Comparison of ENCODE assay signal across 8 cellular contexts in the genomic region with DNA sequence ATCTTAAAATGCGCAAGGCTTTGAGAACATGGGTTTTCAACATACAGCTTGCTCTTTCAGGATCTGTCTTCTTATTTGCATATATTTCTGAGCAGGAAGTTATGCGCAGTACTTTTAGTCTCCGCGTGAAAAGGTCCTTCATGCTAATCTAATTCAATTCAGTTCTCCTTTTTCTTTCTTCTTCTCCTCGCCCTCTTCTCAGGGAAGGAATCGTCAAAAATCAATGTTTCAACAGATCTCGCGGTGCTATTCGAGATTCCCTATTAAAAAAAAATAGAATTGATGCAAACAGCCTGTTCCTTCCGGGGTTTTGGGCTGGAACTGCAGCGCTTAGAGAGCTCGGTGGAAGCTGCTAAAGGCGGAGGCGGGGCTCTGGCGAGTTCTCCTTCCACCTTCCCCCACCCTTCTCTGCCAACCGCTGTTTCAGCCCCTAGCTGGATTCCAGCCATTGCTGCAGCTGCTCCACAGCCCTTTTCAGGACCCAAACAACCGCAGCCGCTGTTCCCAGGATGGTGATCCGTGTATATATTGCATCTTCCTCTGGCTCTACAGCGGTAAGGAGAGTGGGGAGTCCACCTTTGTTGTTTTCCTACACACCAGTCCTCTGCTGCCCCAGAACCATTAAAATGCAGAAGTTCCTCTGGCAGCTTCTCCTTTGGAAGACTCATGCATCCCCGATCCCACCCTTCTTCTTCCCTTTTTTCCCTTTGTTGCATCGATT. TPM values are rescaled to one million over a fixed set of nuclear protein-coding genes. Genes with fewer than 3 reads are reported as not detected.
DNase-seq lines count a peak whose midpoint lies in the region; ATAC-seq, FAIRE-seq and TF ChIP-seq lines count a peak whose summit lies in the region.

A gene with protein sequence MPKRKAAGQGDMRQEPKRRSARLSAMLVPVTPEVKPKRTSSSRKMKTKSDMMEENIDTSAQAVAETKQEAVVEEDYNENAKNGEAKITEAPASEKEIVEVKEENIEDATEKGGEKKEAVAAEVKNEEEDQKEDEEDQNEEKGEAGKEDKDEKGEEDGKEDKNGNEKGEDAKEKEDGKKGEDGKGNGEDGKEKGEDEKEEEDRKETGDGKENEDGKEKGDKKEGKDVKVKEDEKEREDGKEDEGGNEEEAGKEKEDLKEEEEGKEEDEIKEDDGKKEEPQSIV (minus strand): TSS at position 222 of the 721 bp plus-strand sequence. CDS start 80,364 bp downstream, outside the sequence.
A gene (plus strand): TSS at position 411 of the 721 bp plus-strand sequence. CDS start 99 bp downstream, at position 510.

- peak within 1 kb of the TSS; percentile 69 for H3K27ac ChIP-seq in ACC112 (ENCODE audit: low read depth, low read length)
- H3K27ac ChIP-seq in endothelial cell of umbilical vein (ENCODE audit: insufficient read depth, low read depth, low read length) = peak within 1 kb of the TSS; percentile 86

- peaks cover 22% of the 10 kb centered on the region for H3K9me3 Mint-ChIP-seq in mesothelial cell of epicardium

- H3K4me1 Mint-ChIP-seq in mesothelial cell of epicardium = peaks cover 8% of the 10 kb centered on the region

- H3K27ac Mint-ChIP-seq in mesothelial cell of epicardium = peak within 1 kb of the TSS; percentile 98

- H3K79me2 ChIP-seq in ACC112 (ENCODE audit: control insufficient read depth, insufficient read depth, low read length, unreplicated experiment) (peaks cover 43% of the 10 kb centered on the region), endothelial cell of umbilical vein (ENCODE audit: control insufficient read depth, insufficient read depth, low read length) (peaks cover 19% of the 10 kb centered on the region)

- POLR2A ChIA-PET in endothelial cell of umbilical vein (lab: Charles Lee) = no interaction called here

- CTCF ChIA-PET in endothelial cell of umbilical vein (lab: Charles Lee) = interaction anchor here (0.5 to 2.5 kb wide), 3 partner anchors 78 to 325 kb away, joined by 3 to 6 read pairs (median 3); no protein-coding TSS in a partner anchor

- peak; percentile 91 for DNase-seq in NOMO-1 treated with DMSO at 0.1 percent for 48 hours (lab: John Stamatoyannopoulos, UW; ENCODE audit: unreplicated experiment)
- DNase-seq in activated CD8-positive, alpha-beta memory T cell treated with anti-CD3 and anti-CD28 coated beads, Interleukin-2, amount 50 U/mL, for 4 hours = peak; percentile 62
- peak; percentile 87 for DNase-seq in endothelial cell of umbilical vein (ENCODE audit: low read depth, low spot score)
- peak; percentile 40 to 72 for DNase-seq in mesothelial cell of epicardium (ENCODE audit: low spot score in 2 of 2, unreplicated experiment in 2 of 2)
- DNase-seq in stimulated activated CD8-positive, alpha-beta memory T cell treated with anti-CD3 and anti-CD28 coated beads, Interleukin-15, amount 100 ng/mL, for 4 hours (ENCODE audit: low read depth in 2 of 2) = peak; percentile 24 to 35

- H3K4me3 Mint-ChIP-seq in mesothelial cell of epicardium = peak within 1 kb of the TSS; percentile 84

- H3K36me3 ChIP-seq in ACC112 (ENCODE audit: insufficient read depth, low read length) (no peaks in the 10 kb centered on the region), endothelial cell of umbilical vein (ENCODE audit: control insufficient read depth in 2 of 2, extremely low read depth in 1 of 2, insufficient read depth in 2 of 2, low read length in 2 of 2) (no peaks in the 10 kb centered on the region)

- H3K4me2 ChIP-seq in endothelial cell of umbilical vein (ENCODE audit: insufficient read depth, low read length) = peak within 1 kb of the TSS; percentile 99

- dilution Hi-C loops in endothelial cell of umbilical vein (cut with MboI; ENCODE audit: extremely low pct_ligation_motif_present, low sequenced_read_pairs) = no loop called here

- no peaks in the 10 kb centered on the region for H3K27me3 Mint-ChIP-seq in mesothelial cell of epicardium (ENCODE audit: low read depth)

- no peaks in the 10 kb centered on the region for H3K9me3 ChIP-seq in endothelial cell of umbilical vein (replicated peaks; ENCODE audit: control insufficient read depth, insufficient read depth, low read length)

- TF ChIP-seq POLR2A in endothelial cell of umbilical vein (IDR thresholded peaks at IDR 0.05; ENCODE audit: low read depth, low read length) = peak; percentile 46

- H3K4me3 ChIP-seq in ACC112 (ENCODE audit: low read depth, low read length) (peak within 1 kb of the TSS; percentile 93), endothelial cell of umbilical vein (replicated peaks in 1 of 3; ENCODE audit: insufficient read depth in 1 of 3, low read depth in 1 of 3, low read length in 3 of 3) (peak within 1 kb of the TSS; percentile 77 to 99 (median 97))

- BruUV-seq in endothelial cell of umbilical vein (replicated peaks; lab: Mats Ljungman, UMichigan) = no TSS peak

- peak; percentile 97 for FAIRE-seq in endothelial cell of umbilical vein (lab: Jason Lieb, UNC)

- TF ChIP-seq CTCF in endothelial cell of umbilical vein (IDR thresholded peaks at IDR 0.05; ENCODE audit: extremely low read depth in 1 of 2, insufficient read depth in 1 of 2, low read depth in 1 of 2, low read length in 2 of 2) = no peak
- TF ChIP-seq CTCF in mesothelial cell of epicardium (IDR thresholded peaks at IDR 0.05; ENCODE audit: unreplicated experiment) = no peak

- H3K9me1 ChIP-seq in endothelial cell of umbilical vein (replicated peaks; ENCODE audit: control insufficient read depth, extremely low read depth, insufficient read depth, low read length) = no peaks in the 10 kb centered on the region

- intact Hi-C loops in endothelial cell of umbilical vein (cut with micrococcal nuclease) = loop anchor here (2.0 to 10.0 kb wide), 3 partner anchors 81 to 1553 kb away; a partner anchor contains a TSS

- peak within 1 kb of the TSS; percentile 96 for H2AFZ ChIP-seq in ACC112 (ENCODE audit: low read length, unreplicated experiment)
- H2AFZ ChIP-seq in endothelial cell of umbilical vein (ENCODE audit: low read depth, low read length) = peak within 1 kb of the TSS; percentile 96

- H3K4me1 ChIP-seq in ACC112 (ENCODE audit: control insufficient read depth, insufficient read depth, low read length, unreplicated experiment) (peaks cover 7% of the 10 kb centered on the region), endothelial cell of umbilical vein (ENCODE audit: control insufficient read depth, extremely low read depth, insufficient read depth, low read length) (peaks cover 10% of the 10 kb centered on the region)

- H4K20me1 ChIP-seq in endothelial cell of umbilical vein (replicated peaks; ENCODE audit: control insufficient read depth, extremely low read depth, insufficient read depth, low read length) = no peaks in the 10 kb centered on the region

- ATAC-seq in GM18858 (IDR thresholded peaks at IDR 0.05; ENCODE audit: unreplicated experiment) = peak; percentile 81
- peak; percentile 95 for ATAC-seq in HG03095 (IDR thresholded peaks at IDR 0.05; ENCODE audit: unreplicated experiment)

- H3K27me3 ChIP-seq in ACC112 (ENCODE audit: insufficient read depth, low read length) (no peaks in the 10 kb centered on the region), endothelial cell of umbilical vein (ENCODE audit: control insufficient read depth in 2 of 2, insufficient read depth in 2 of 2, low read length in 2 of 2) (no peaks in the 10 kb centered on the region)

- peak within 1 kb of the TSS; percentile 77 for H3K9ac ChIP-seq in endothelial cell of umbilical vein (replicated peaks; ENCODE audit: extremely low read depth, insufficient read depth, low read length)

- H3K36me3 Mint-ChIP-seq in mesothelial cell of epicardium = peaks cover 5% of the 10 kb centered on the region

TF ChIP-seq in endothelial cell of umbilical vein, 7 proteins besides CTCF, POLR2A, EP300 and RAD21:
- TF ChIP-seq JUN (IDR thresholded peaks at IDR 0.05; ENCODE audit: borderline replicate concordance, insufficient read depth, insufficient read length, low read depth) (no peak), MYC (IDR thresholded peaks at IDR 0.05; ENCODE audit: low read depth, low read length) (no peak), FOS (IDR thresholded peaks at IDR 0.05; ENCODE audit: borderline replicate concordance, insufficient read depth, low read length) (no peak), EZH2 (IDR thresholded peaks at IDR 0.05; ENCODE audit: borderline replicate concordance, low read depth, low read length, severe bottlenecking) (no peak), GATA2 (IDR thresholded peaks at IDR 0.05; ENCODE audit: insufficient read depth, insufficient read length, low read depth, low read length) (no peak)
- TF ChIP-seq, protein P1, sequence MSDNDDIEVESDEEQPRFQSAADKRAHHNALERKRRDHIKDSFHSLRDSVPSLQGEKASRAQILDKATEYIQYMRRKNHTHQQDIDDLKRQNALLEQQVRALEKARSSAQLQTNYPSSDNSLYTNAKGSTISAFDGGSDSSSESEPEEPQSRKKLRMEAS (IDR thresholded peaks at IDR 0.05; ENCODE audit: insufficient read depth, insufficient read length) = no peak

RNA-seq across cellular contexts. Expression of the first gene that starts in this region (rescaled TPM):
- total RNA-seq in endothelial cell of umbilical vein (5.3 and 6.1 TPM in 2 replicates), mesothelial cell of epicardium (4.9 to 5.9 TPM (median 5.3 TPM) in 3 replicates)
- 0.38 and 0.95 TPM in 2 replicates for polyA plus RNA-seq in endothelial cell of umbilical vein
- 3.4 and 3.9 TPM in 2 replicates for polyA plus RNA-seq in endothelial cell of umbilical vein (2011; cell fraction: cytosol; rRNA removed)
- polyA plus RNA-seq in endothelial cell of umbilical vein (2011; cell fraction: nucleus; rRNA removed) = 1.4 and 1.6 TPM in 2 replicates
- polyA plus RNA-seq in endothelial cell of umbilical vein (2012) = 5.8 and 6.1 TPM in 2 replicates
- 0.42 and 1.3 TPM in 2 replicates for polyA minus RNA-seq in endothelial cell of umbilical vein
- polyA minus RNA-seq in endothelial cell of umbilical vein (2011; cell fraction: cytosol; rRNA and poly(A)+ RNA removed) = 5.9 TPM
- polyA minus RNA-seq in endothelial cell of umbilical vein (2011; cell fraction: nucleus; rRNA and poly(A)+ RNA removed) = not detected in 2 replicates

RNA-seq across cellular contexts. Expression of the second gene that starts in this region (rescaled TPM):
- 63.3 and 65.7 TPM in 2 replicates for total RNA-seq in endothelial cell of umbilical vein
- 42.7 and 45.6 TPM in 2 replicates for polyA plus RNA-seq in endothelial cell of umbilical vein
- 79.0 and 85.5 TPM in 2 replicates for polyA plus RNA-seq in endothelial cell of umbilical vein (2011; cell fraction: cytosol; rRNA removed)
- polyA plus RNA-seq in endothelial cell of umbilical vein (2011; cell fraction: nucleus; rRNA removed) = 25.6 and 29.1 TPM in 2 replicates
- 78.5 and 80.0 TPM in 2 replicates for polyA plus RNA-seq in endothelial cell of umbilical vein (2012)
- 22.7 and 25.7 TPM in 2 replicates for polyA minus RNA-seq in endothelial cell of umbilical vein
- 11.0 TPM for polyA minus RNA-seq in endothelial cell of umbilical vein (2011; cell fraction: cytosol; rRNA and poly(A)+ RNA removed)
- polyA minus RNA-seq in endothelial cell of umbilical vein (2011; cell fraction: nucleus; rRNA and poly(A)+ RNA removed) = 19.0 and 24.5 TPM in 2 replicates
- total RNA-seq in mesothelial cell of epicardium = 69.0 to 71.4 TPM (median 69.5 TPM) in 3 replicates

Comparison
In these comparisons a context has a peak if more than half of its experiments do, and no peak if none do; other contexts are left out.
1. Peak in every context shown above with its lines: DNase-seq, ATAC-seq, H3K4me3 ChIP-seq and H3K27ac ChIP-seq.
2. DNase-seq: peak in every context shown above with its lines; median percentile 91 in NOMO-1 treated with DMSO at 0.1 percent for 48 hours; 87 in endothelial cell of umbilical vein; 62 in activated CD8-positive, alpha-beta memory T cell treated with anti-CD3 and anti-CD28 coated beads, Interleukin-2, amount 50 U/mL, for 4 hours; 56 in mesothelial cell of epicardium; 30 in stimulated activated CD8-positive, alpha-beta memory T cell treated with anti-CD3 and anti-CD28 coated beads, Interleukin-15, amount 100 ng/mL, for 4 hours.